ENCODE assay signal across 12 cellular contexts in genomic region chr3:11195201-11195600, GRCh38. TPM values are rescaled to one million over a fixed set of nuclear protein-coding genes. Genes with fewer than 3 reads are reported as not detected.
DNase-seq lines count a peak whose midpoint lies in the region; ATAC-seq lines count a peak whose summit lies in the region.
"Had no signal": no experiment of that assay in that cellular context is flagged by ENCODE, and none has a peak within 500 bp of the region (broad histone marks: within the 10 kb centered on the region; RNA-seq: fewer than 3 reads in every experiment).

No MANE protein-coding gene starts in this region.

- DNase-seq in left cardiac atrium (no peak), Right ventricle myocardium superior (no peak), mesenteric fat pad (ENCODE audit: low spot score) (no peak), AG08395 (ENCODE audit: low spot score) (no peak)
- no peak for DNase-seq in activated naive CD8-positive, alpha-beta T cell treated with anti-CD3 and anti-CD28 coated beads, Interleukin-2, amount 10 ng/mL, durations not matched to agents 7 days and 5 days
- no peak for DNase-seq in activated CD4-positive, alpha-beta memory T cell treated with anti-CD3 and anti-CD28 coated beads for 36 hours
- DNase-seq: H7, kidney, T-cell had no signal

- peaks cover 30% of the 10 kb centered on the region for H3K4me1 ChIP-seq in mesodermal cell (ENCODE audit: control insufficient read depth, insufficient read depth, low read length, poor library complexity, severe bottlenecking)
- H3K4me1 ChIP-seq: prostate gland had no signal

- H3K27ac ChIP-seq in mesodermal cell (ENCODE audit: low read depth, low read length, severe bottlenecking): peak overlapping the region; percentile 19
- H3K27ac ChIP-seq: prostate gland had no signal

- intact Hi-C loops in left cardiac atrium (cut with DNase I) (no loop called here), Right ventricle myocardium superior (cut with DNase I) (no loop called here)
- intact Hi-C loops in activated CD4-positive, alpha-beta memory T cell treated with anti-CD3 and anti-CD28 coated beads for 36 hours (cut with micrococcal nuclease): no loop called here

- peaks cover 4% of the 10 kb centered on the region for H3K36me3 Mint-ChIP-seq in activated naive CD8-positive, alpha-beta T cell treated with anti-CD3 and anti-CD28 coated beads, Interleukin-2, amount 10 ng/mL, durations not matched to agents 7 days and 5 days
- no peaks in the 10 kb centered on the region for H3K36me3 Mint-ChIP-seq in activated CD4-positive, alpha-beta memory T cell treated with anti-CD3 and anti-CD28 coated beads for 36 hours
- H3K36me3 Mint-ChIP-seq: T-cell had no signal

- H3K9me3 ChIP-seq in mesodermal cell (ENCODE audit: control insufficient read depth, low read length): peaks cover 6% of the 10 kb centered on the region
- H3K9me3 ChIP-seq: prostate gland had no signal

- POLR2A ChIA-PET in activated naive CD8-positive, alpha-beta T cell treated with anti-CD3 and anti-CD28 coated beads, Interleukin-2, amount 10 ng/mL, durations not matched to agents 7 days and 5 days (lab: Charles Lee): interaction anchor here (1.2 kb wide), 1 partner anchor 77 kb away, joined by 4 read pairs; the partner anchor contains the start of gene ATG7
- POLR2A ChIA-PET in activated CD4-positive, alpha-beta memory T cell treated with anti-CD3 and anti-CD28 coated beads for 36 hours (lab: Charles Lee): interaction anchor here (0.7 kb wide), 1 partner anchor 98 kb away, joined by 3 read pairs; no protein-coding TSS in a partner anchor

- peaks cover 18% of the 10 kb centered on the region for H3K4me1 Mint-ChIP-seq in activated naive CD8-positive, alpha-beta T cell treated with anti-CD3 and anti-CD28 coated beads, Interleukin-2, amount 10 ng/mL, durations not matched to agents 7 days and 5 days
- H3K4me1 Mint-ChIP-seq in activated CD4-positive, alpha-beta memory T cell treated with anti-CD3 and anti-CD28 coated beads for 36 hours (ENCODE audit: low read depth): peaks cover 14% of the 10 kb centered on the region

- H3K9me3 Mint-ChIP-seq in activated naive CD8-positive, alpha-beta T cell treated with anti-CD3 and anti-CD28 coated beads, Interleukin-2, amount 10 ng/mL, durations not matched to agents 7 days and 5 days: peaks cover 4% of the 10 kb centered on the region
- H3K9me3 Mint-ChIP-seq in activated CD4-positive, alpha-beta memory T cell treated with anti-CD3 and anti-CD28 coated beads for 36 hours: peaks cover 4% of the 10 kb centered on the region
- H3K9me3 Mint-ChIP-seq: T-cell had no signal

- peak; percentile 12 to 50 for ATAC-seq in left cardiac atrium
- ATAC-seq in Right ventricle myocardium superior (ENCODE audit: poor library complexity): no peak
- ATAC-seq in activated naive CD8-positive, alpha-beta T cell treated with anti-CD3 and anti-CD28 coated beads, Interleukin-2, amount 10 ng/mL, durations not matched to agents 7 days and 5 days (ENCODE audit: low read depth): no peak
- no peak for ATAC-seq in HG03025 (IDR thresholded peaks at IDR 0.05; ENCODE audit: low FRiP score, unreplicated experiment)
- ATAC-seq: T-cell had no signal

- WGBS in mesodermal cell (ENCODE audit: insufficient coverage in 2 of 2), 2 experiments: 93 to 94% methylated on average over 4 to 5 of the region's 5 CpGs

- peak overlapping the region; percentile 78 for H3K27ac Mint-ChIP-seq in activated naive CD8-positive, alpha-beta T cell treated with anti-CD3 and anti-CD28 coated beads, Interleukin-2, amount 10 ng/mL, durations not matched to agents 7 days and 5 days
- no peak overlapping the region for H3K27ac Mint-ChIP-seq in activated CD4-positive, alpha-beta memory T cell treated with anti-CD3 and anti-CD28 coated beads for 36 hours
- H3K27ac Mint-ChIP-seq: T-cell had no signal

- H3K27me3 Mint-ChIP-seq in activated naive CD8-positive, alpha-beta T cell treated with anti-CD3 and anti-CD28 coated beads, Interleukin-2, amount 10 ng/mL, durations not matched to agents 7 days and 5 days: peaks cover 9% of the 10 kb centered on the region
- peaks cover 16% of the 10 kb centered on the region for H3K27me3 Mint-ChIP-seq in activated CD4-positive, alpha-beta memory T cell treated with anti-CD3 and anti-CD28 coated beads for 36 hours

- CTCF ChIA-PET in activated CD4-positive, alpha-beta memory T cell treated with anti-CD3 and anti-CD28 coated beads for 36 hours (lab: Charles Lee): interaction anchor here (1.3 to 1.4 kb wide), 2 partner anchors 135 to 140 kb away, joined by 5 to 6 read pairs; no protein-coding TSS in a partner anchor

- no peaks in the 10 kb centered on the region for H3K36me3 ChIP-seq in mesodermal cell (ENCODE audit: control insufficient read depth, insufficient read depth, low read length)
- H3K36me3 ChIP-seq: prostate gland had no signal

- no peak overlapping the region for H3K4me3 ChIP-seq in mesodermal cell (ENCODE audit: extremely low read depth, insufficient read depth, low read length, poor library complexity, severe bottlenecking)
- H3K4me3 ChIP-seq: prostate gland had no signal

- peak overlapping the region; percentile 47 for H3K4me3 Mint-ChIP-seq in activated naive CD8-positive, alpha-beta T cell treated with anti-CD3 and anti-CD28 coated beads, Interleukin-2, amount 10 ng/mL, durations not matched to agents 7 days and 5 days
- no peak overlapping the region for H3K4me3 Mint-ChIP-seq in activated CD4-positive, alpha-beta memory T cell treated with anti-CD3 and anti-CD28 coated beads for 36 hours

RNA-seq across cellular contexts. Expression of gene HRH1, which starts 40.9 kb away (rescaled TPM):
- 1 to 10 TPM; 3.0 to 3.5 TPM for total RNA-seq in left cardiac atrium
- total RNA-seq in Right ventricle myocardium superior: 1.3 TPM
- total RNA-seq in activated naive CD8-positive, alpha-beta T cell treated with anti-CD3 and anti-CD28 coated beads, Interleukin-2, amount 10 ng/mL, durations not matched to agents 7 days and 5 days: under 1 TPM; 0.36 to 0.45 TPM
- 0.74 TPM for polyA plus RNA-seq in mesodermal cell (2013, experiment 1 of 2)
- 0.66 TPM for polyA plus RNA-seq in mesodermal cell (2013, experiment 2 of 2)
- total RNA-seq in activated CD4-positive, alpha-beta memory T cell treated with anti-CD3 and anti-CD28 coated beads for 36 hours: 1 to 10 TPM; 2.3 to 2.9 TPM
- 3.8 TPM for total RNA-seq in mesenteric fat pad
- total RNA-seq: H7 had no signal

Comparison
In these comparisons a context has a peak if more than half of its experiments do, and no peak if none do; other contexts are left out.
1. ATAC-seq: peak in left cardiac atrium (2 of 2); none in Right ventricle myocardium superior (single experiment), activated naive CD8-positive, alpha-beta T cell treated with anti-CD3 and anti-CD28 coated beads, Interleukin-2, amount 10 ng/mL, durations not matched to agents 7 days and 5 days (single experiment) and HG03025 (single experiment).